ENCODE assay signal across 8 cellular contexts in genomic region chr1:227734858-227735780, GRCh38. TPM values are rescaled to one million over a fixed set of nuclear protein-coding genes. Genes with fewer than 3 reads are reported as not detected.
DNase-seq lines count a peak whose midpoint lies in the region; ATAC-seq and TF ChIP-seq lines count a peak whose summit lies in the region.

TSS of gene JMJD4 (minus strand) at chr1:227735302. CDS start at chr1:227735273, 29 bp downstream.
TSS of gene SNAP47 (plus strand) at chr1:227735435. CDS start at chr1:227747737, 12,302 bp downstream.

- H3F3A ChIP-seq in PC-9 (ENCODE audit: insufficient read depth, low read depth): peaks cover 4% of the 10 kb centered on the region; the same call in 1 of the 2 replicates

- no peaks in the 10 kb centered on the region for H3K27me3 Mint-ChIP-seq in IgD-negative memory B cell

- peaks cover 27 to 28% (median 28%) of the 10 kb centered on the region in 3 donors for H3K4me1 Mint-ChIP-seq in IgD-negative memory B cell

- peak; percentile 91 for ATAC-seq in GM21576 (IDR thresholded peaks at IDR 0.05; ENCODE audit: unreplicated experiment)

- H3K9me2 ChIP-seq in PC-9 (ENCODE audit: insufficient read depth): no peaks in the 10 kb centered on the region

- peaks cover 2% of the 10 kb centered on the region for H3K36me3 Mint-ChIP-seq in IgD-negative memory B cell

- intact Hi-C loops in PC-9 (cut with micrococcal nuclease; ENCODE audit: unreplicated experiment): loop anchor here (1.0 kb wide), 1 partner anchor 24 kb away; no protein-coding TSS in a partner anchor

- H3K4me2 ChIP-seq in PC-9: peak within 1 kb of the TSS; percentile 91

- H3K27me3 ChIP-seq in PC-9 (ENCODE audit: insufficient read depth, low read depth): no peaks in the 10 kb centered on the region
- no peaks in the 10 kb centered on the region for H3K27me3 ChIP-seq in mucosa of stomach (ENCODE audit: control insufficient read depth, insufficient read depth, low read length)

- H3K4me3 ChIP-seq in PC-9: peak within 1 kb of the TSS; percentile 99
- peak within 1 kb of the TSS; percentile 80 for H3K4me3 ChIP-seq in mucosa of stomach (ENCODE audit: low read length)

- peaks cover 17% of the 10 kb centered on the region; the same call in 1 of the 2 replicates for H3K4me1 ChIP-seq in PC-9 (replicated peaks; ENCODE audit: insufficient read depth)
- peaks cover 18% of the 10 kb centered on the region for H3K4me1 ChIP-seq in mucosa of stomach (ENCODE audit: control insufficient read depth, insufficient read depth, low read length)

- 0 out of 2 replicates have a peak within 1 kb of the TSS, but pooled peaks have one; percentile 1 for H3K27ac ChIP-seq in PC-9

- H3K36me3 ChIP-seq in PC-9 (ENCODE audit: low read depth) (no peaks in the 10 kb centered on the region), mucosa of stomach (ENCODE audit: control insufficient read depth, insufficient read depth, low read length) (no peaks in the 10 kb centered on the region)

- no peaks in the 10 kb centered on the region for H3K9me3 Mint-ChIP-seq in IgD-negative memory B cell

- H3K9me3 ChIP-seq in PC-9 (ENCODE audit: insufficient read depth, low read depth): no peaks in the 10 kb centered on the region
- no peaks in the 10 kb centered on the region for H3K9me3 ChIP-seq in mucosa of stomach (ENCODE audit: control insufficient read depth, low read length)

- H3K79me2 ChIP-seq in PC-9 (ENCODE audit: low read depth): peaks cover 64% of the 10 kb centered on the region

- no TSS peak for BruUV-seq in PC-9 (replicated peaks; lab: Mats Ljungman, UMichigan)

- peak within 1 kb of the TSS; percentile 86 to 95 (median 94) for H3K4me3 Mint-ChIP-seq in IgD-negative memory B cell

- H4K20me1 ChIP-seq in PC-9 (ENCODE audit: insufficient read depth): peaks cover 10% of the 10 kb centered on the region; the same call in 1 of the 2 replicates

- POLR2A ChIA-PET in PC-9 (lab: Charles Lee; ENCODE audit: unreplicated experiment): interaction anchor here (0.6 to 0.7 kb wide), 3 partner anchors 53 to 777 kb away, joined by 3 to 4 read pairs (median 3); partner anchors contain the start of gene IBA57

- TF ChIP-seq POLR2A in erythroblast (IDR thresholded peaks at IDR 0.05; ENCODE audit: low read length): peak; percentile 92

- peak within 1 kb of the TSS; percentile 100 for H2AFZ ChIP-seq in PC-9

- TF ChIP-seq CTCF in PC-9 (conservative IDR thresholded peaks at IDR 0.05): no peak

- H3K9ac ChIP-seq in mucosa of stomach (ENCODE audit: low read length): peak within 1 kb of the TSS; percentile 91

- CTCF ChIA-PET in PC-9 (lab: Charles Lee): interaction anchor here (0.6 kb wide), 1 partner anchor 31 kb away, joined by 9 read pairs; no protein-coding TSS in a partner anchor

- DNase-seq in DMS114 treated with DMSO at 0.1 percent for 48 hours (lab: John Stamatoyannopoulos, UW; ENCODE audit: unreplicated experiment) (peak; percentile 73), PC-9 (peak; percentile 75 to 97), erythroblast (lab: John Stamatoyannopoulos, UW) (peak; percentile 94 to 96)
- peak; percentile 97 for DNase-seq in activated T-cell treated with anti-CD3 and anti-CD28 coated beads, Interleukin-2, amount 50 U/mL, for 1 hour
- DNase-seq in stimulated activated CD8-positive, alpha-beta memory T cell treated with anti-CD3 and anti-CD28 coated beads, Interleukin-4, amount 100 ng/mL, for 48 hours: peak; percentile 94

- H3K27ac Mint-ChIP-seq in IgD-negative memory B cell: peak within 1 kb of the TSS; percentile 76 to 90 (median 86)

RNA-seq across cellular contexts. Expression of gene JMJD4, which starts in this region (rescaled TPM):
- 29.3 TPM for polyA plus RNA-seq in IgD-negative memory B cell
- 15.1 and 20.9 TPM in 2 replicates for total RNA-seq in PC-9 (2021)

RNA-seq across cellular contexts. Expression of gene SNAP47, which starts in this region (rescaled TPM):
- polyA plus RNA-seq in IgD-negative memory B cell: 42.9 TPM
- total RNA-seq in PC-9 (2021): 66.3 and 70.2 TPM in 2 replicates

Comparison
In these comparisons a context has a peak if more than half of its experiments do, and no peak if none do; other contexts are left out.
1. Peak in every context shown above with its lines: DNase-seq, ATAC-seq, H3K4me3 ChIP-seq and H3K27ac ChIP-seq.